Comparison of ENCODE assay signal across 8 cellular contexts in the genomic region with DNA sequence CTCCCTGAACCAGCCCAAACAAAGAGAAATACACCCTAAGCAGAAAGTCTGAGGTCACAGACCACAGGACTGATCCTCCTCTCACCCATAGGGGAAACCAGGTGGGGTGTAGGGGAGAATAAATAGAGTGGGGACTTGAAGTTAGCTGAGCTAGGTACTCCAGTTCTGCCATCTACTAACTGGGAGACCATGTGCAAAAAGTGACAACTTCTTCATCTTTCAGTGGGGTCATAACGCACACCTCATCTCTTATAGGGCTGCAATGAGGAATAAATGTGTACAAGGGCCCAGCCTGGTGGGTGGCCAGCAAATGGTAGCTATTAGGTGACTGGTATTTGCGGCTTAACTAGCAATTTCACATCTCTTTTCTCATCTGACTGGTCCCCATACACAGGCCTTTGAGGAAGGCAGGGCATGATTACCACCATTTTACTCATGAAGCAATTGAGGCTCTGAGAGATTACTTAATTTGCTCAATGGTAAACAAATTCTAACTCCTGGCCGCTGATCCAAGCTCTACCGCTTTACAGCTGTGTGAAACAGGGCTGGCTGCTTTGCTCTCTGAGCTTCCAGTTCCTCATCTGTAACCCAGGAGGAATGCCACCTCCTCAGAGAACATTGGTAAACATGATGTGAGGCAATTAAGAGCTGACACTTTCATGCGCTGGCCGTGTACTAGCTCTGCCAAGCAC.
DNase-seq lines count a peak whose midpoint lies in the region; ATAC-seq and TF ChIP-seq lines count a peak whose summit lies in the region.

No MANE protein-coding gene starts in this region.

- no peaks in the 10 kb centered on the region for H3K27me3 Mint-ChIP-seq in activated naive CD4-positive, alpha-beta T cell treated with anti-CD3 and anti-CD28 coated beads, Interleukin-2, amount 50 U/mL, for 24 hours

- peak overlapping the region; percentile 22 for H3K27ac ChIP-seq in OCI-LY3 (ENCODE audit: low read length)
- peak overlapping the region in 20 of 21 experiments; percentile 60 to 97 (median 84) for H3K27ac ChIP-seq in skin epidermis

- no peak overlapping the region for H2AFZ ChIP-seq in OCI-LY3 (ENCODE audit: low read depth, low read length)

- peak overlapping the region; percentile 5 for H3K4me3 Mint-ChIP-seq in activated naive CD4-positive, alpha-beta T cell treated with anti-CD3 and anti-CD28 coated beads, Interleukin-2, amount 50 U/mL, for 24 hours

- H3K27ac Mint-ChIP-seq in activated naive CD4-positive, alpha-beta T cell treated with anti-CD3 and anti-CD28 coated beads, Interleukin-2, amount 50 U/mL, for 24 hours, result peak overlapping the region; percentile 91

- H3K4me3 ChIP-seq in OCI-LY3 (ENCODE audit: low read length), result no peak overlapping the region
- no peak overlapping the region for H3K4me3 ChIP-seq in fibroblast of mammary gland (ENCODE audit: control insufficient read depth, low read depth, low read length)
- H3K4me3 ChIP-seq in skin epidermis, result no peak overlapping the region

- H3K36me3 Mint-ChIP-seq in activated naive CD4-positive, alpha-beta T cell treated with anti-CD3 and anti-CD28 coated beads, Interleukin-2, amount 50 U/mL, for 24 hours, result peaks cover 4% of the 10 kb centered on the region

- H3K9me3 ChIP-seq in OCI-LY3 (ENCODE audit: insufficient read depth, low read length), result no peaks in the 10 kb centered on the region

- TF ChIP-seq CTCF in OCI-LY3 (IDR thresholded peaks at IDR 0.05; ENCODE audit: low read depth, low read length) (no peak), fibroblast of mammary gland (conservative IDR thresholded peaks at IDR 0.05; ENCODE audit: control insufficient read depth, insufficient read depth, low read depth, low read length) (no peak)

- H3K4me1 Mint-ChIP-seq in activated naive CD4-positive, alpha-beta T cell treated with anti-CD3 and anti-CD28 coated beads, Interleukin-2, amount 50 U/mL, for 24 hours, result peaks cover 97% of the 10 kb centered on the region

- ATAC-seq in HG03139 (IDR thresholded peaks at IDR 0.05; ENCODE audit: unreplicated experiment), result no peak

- TF ChIP-seq POLR2A in erythroblast (IDR thresholded peaks at IDR 0.05; ENCODE audit: low read length), result no peak

- peak overlapping the region; percentile 26 for H3K4me2 ChIP-seq in OCI-LY3 (ENCODE audit: low read length)

- no peaks in the 10 kb centered on the region for H3K27me3 ChIP-seq in OCI-LY3 (ENCODE audit: low read depth, low read length)

- no peaks in the 10 kb centered on the region for H4K20me1 ChIP-seq in OCI-LY3 (ENCODE audit: insufficient read depth, low read length)

- no peaks in the 10 kb centered on the region for H3K36me3 ChIP-seq in OCI-LY3 (replicated peaks; ENCODE audit: low read depth, low read length)

- H3K4me1 ChIP-seq in OCI-LY3 (ENCODE audit: low read length), result peaks cover 71% of the 10 kb centered on the region

- H3K9me3 Mint-ChIP-seq in activated naive CD4-positive, alpha-beta T cell treated with anti-CD3 and anti-CD28 coated beads, Interleukin-2, amount 50 U/mL, for 24 hours, result no peaks in the 10 kb centered on the region

- H3K9ac ChIP-seq in OCI-LY3 (ENCODE audit: low read length), result no peak overlapping the region

- no peak for DNase-seq in activated naive CD4-positive, alpha-beta T cell (lab: John Stamatoyannopoulos, UW)
- DNase-seq in fibroblast of mammary gland (ENCODE audit: low read depth), result peak; percentile 45
- no peak for DNase-seq in islet precursor cell
- DNase-seq in erythroblast (lab: John Stamatoyannopoulos, UW), result no peak

- no peaks in the 10 kb centered on the region for H3K79me2 ChIP-seq in OCI-LY3 (ENCODE audit: low read length)
